In the genomic region with DNA sequence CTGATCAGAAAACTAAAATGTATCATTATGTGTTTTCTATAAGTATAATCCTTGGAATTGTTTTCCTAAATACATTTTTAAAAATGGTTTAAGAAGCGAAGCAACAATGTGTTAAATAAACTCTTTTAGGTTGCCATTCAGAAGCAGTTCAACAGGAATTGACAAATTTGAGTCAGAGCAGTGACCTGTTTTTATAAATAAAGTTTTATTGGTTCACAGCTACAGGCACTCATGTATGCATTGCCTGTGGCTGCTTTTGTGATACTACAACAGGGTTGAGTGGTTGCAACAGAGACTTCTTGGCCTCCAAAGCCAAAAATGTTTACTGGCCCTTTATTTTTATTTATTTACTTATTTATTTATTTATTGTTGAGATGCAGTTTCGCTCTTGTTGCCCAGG, we compare ENCODE assay signal across 1 cellular context.
A peak's percentile ranks its signal among the peaks of the same experiment; 100 is the strongest.
TF ChIP-seq lines count a peak whose summit lies in the region.

No MANE protein-coding gene starts in this region.

TF ChIP-seq in K562, 482 proteins besides CTCF, POLR2A, EP300 and RAD21 (continued from another document):
- TF ChIP-seq, protein P1, sequence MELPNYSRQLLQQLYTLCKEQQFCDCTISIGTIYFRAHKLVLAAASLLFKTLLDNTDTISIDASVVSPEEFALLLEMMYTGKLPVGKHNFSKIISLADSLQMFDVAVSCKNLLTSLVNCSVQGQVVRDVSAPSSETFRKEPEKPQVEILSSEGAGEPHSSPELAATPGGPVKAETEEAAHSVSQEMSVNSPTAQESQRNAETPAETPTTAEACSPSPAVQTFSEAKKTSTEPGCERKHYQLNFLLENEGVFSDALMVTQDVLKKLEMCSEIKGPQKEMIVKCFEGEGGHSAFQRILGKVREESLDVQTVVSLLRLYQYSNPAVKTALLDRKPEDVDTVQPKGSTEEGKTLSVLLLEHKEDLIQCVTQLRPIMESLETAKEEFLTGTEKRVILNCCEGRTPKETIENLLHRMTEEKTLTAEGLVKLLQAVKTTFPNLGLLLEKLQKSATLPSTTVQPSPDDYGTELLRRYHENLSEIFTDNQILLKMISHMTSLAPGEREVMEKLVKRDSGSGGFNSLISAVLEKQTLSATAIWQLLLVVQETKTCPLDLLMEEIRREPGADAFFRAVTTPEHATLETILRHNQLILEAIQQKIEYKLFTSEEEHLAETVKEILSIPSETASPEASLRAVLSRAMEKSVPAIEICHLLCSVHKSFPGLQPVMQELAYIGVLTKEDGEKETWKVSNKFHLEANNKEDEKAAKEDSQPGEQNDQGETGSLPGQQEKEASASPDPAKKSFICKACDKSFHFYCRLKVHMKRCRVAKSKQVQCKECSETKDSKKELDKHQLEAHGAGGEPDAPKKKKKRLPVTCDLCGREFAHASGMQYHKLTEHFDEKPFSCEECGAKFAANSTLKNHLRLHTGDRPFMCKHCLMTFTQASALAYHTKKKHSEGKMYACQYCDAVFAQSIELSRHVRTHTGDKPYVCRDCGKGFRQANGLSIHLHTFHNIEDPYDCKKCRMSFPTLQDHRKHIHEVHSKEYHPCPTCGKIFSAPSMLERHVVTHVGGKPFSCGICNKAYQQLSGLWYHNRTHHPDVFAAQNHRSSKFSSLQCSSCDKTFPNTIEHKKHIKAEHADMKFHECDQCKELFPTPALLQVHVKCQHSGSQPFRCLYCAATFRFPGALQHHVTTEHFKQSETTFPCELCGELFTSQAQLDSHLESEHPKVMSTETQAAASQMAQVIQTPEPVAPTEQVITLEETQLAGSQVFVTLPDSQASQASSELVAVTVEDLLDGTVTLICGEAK (IDR thresholded peaks at IDR 0.05): peak; percentile 69
- TF ChIP-seq, protein P1 (CRISPR knock-in tag; IDR thresholded peaks at IDR 0.05): no peak
- no peak for TF ChIP-seq NELFE (IDR thresholded peaks at IDR 0.05; ENCODE audit: insufficient read depth, insufficient read length)
